In genomic region chr12:66497000-66497897, GRCh38 we compare ENCODE assay signal across 16 cellular contexts.
"Had no signal": no experiment of that assay in that cellular context is flagged by ENCODE, and none has a peak within 500 bp of the region (broad histone marks: within the 10 kb centered on the region; RNA-seq: fewer than 3 reads in every experiment).

No MANE protein-coding gene starts in this region.

- H3K79me2 ChIP-seq: hepatocyte had no signal

- H3K9me3 Mint-ChIP-seq: activated naive CD8-positive, alpha-beta T cell treated with anti-CD3 and anti-CD28 coated beads, Interleukin-2, amount 10 ng/mL, durations not matched to agents 7 days and 5 days; naive thymus-derived CD8-positive, alpha-beta T cell had no signal

- H3K36me3 Mint-ChIP-seq: naive thymus-derived CD8-positive, alpha-beta T cell had no signal

- H3K4me3 ChIP-seq: colonic mucosa, hepatocyte, mucosa of descending colon, smooth muscle cell, thyroid gland, vagina had no signal

- H3K36me3 ChIP-seq: colonic mucosa, neutrophil, thyroid gland, vagina had no signal

- DNase-seq: activated CD4-positive, alpha-beta T cell treated with anti-CD3 and anti-CD28 coated beads for 48 hours; activated CD8-positive, alpha-beta memory T cell treated with anti-CD3 and anti-CD28 coated beads, Interleukin-2, amount 50 U/mL, for 48 hours; activated CD8-positive, alpha-beta T cell treated with anti-CD3 and anti-CD28 coated beads, Interleukin-2, amount 10 ng/mL, durations not matched to agents 7 days and 5 days; activated naive CD8-positive, alpha-beta T cell treated with anti-CD3 and anti-CD28 coated beads, Interleukin-2, amount 10 ng/mL, durations not matched to agents 7 days and 5 days; colonic mucosa; mucosa of descending colon; naive thymus-derived CD8-positive, alpha-beta T cell; posterior cingulate gyrus; right cardiac atrium; thyroid gland had no signal

- FAIRE-seq: astrocyte, islet of Langerhans had no signal

- H3K4me1 Mint-ChIP-seq: activated naive CD8-positive, alpha-beta T cell treated with anti-CD3 and anti-CD28 coated beads, Interleukin-2, amount 10 ng/mL, durations not matched to agents 7 days and 5 days; naive thymus-derived CD8-positive, alpha-beta T cell had no signal

- H3K4me2 ChIP-seq: hepatocyte, smooth muscle cell had no signal

- H2AFZ ChIP-seq: hepatocyte had no signal

- H3K27me3 ChIP-seq: colonic mucosa, hepatocyte, neutrophil, thyroid gland, vagina had no signal

- H3K27ac Mint-ChIP-seq: activated CD8-positive, alpha-beta T cell treated with anti-CD3 and anti-CD28 coated beads, Interleukin-2, amount 10 ng/mL, durations not matched to agents 7 days and 5 days; activated naive CD8-positive, alpha-beta T cell treated with anti-CD3 and anti-CD28 coated beads, Interleukin-2, amount 10 ng/mL, durations not matched to agents 7 days and 5 days had no signal

- H3K4me3 Mint-ChIP-seq: activated CD8-positive, alpha-beta T cell treated with anti-CD3 and anti-CD28 coated beads, Interleukin-2, amount 10 ng/mL, durations not matched to agents 7 days and 5 days; activated naive CD8-positive, alpha-beta T cell treated with anti-CD3 and anti-CD28 coated beads, Interleukin-2, amount 10 ng/mL, durations not matched to agents 7 days and 5 days; naive thymus-derived CD8-positive, alpha-beta T cell had no signal

- H3K4me1 ChIP-seq: colonic mucosa, thyroid gland, vagina had no signal

- H3K9me3 ChIP-seq: colonic mucosa, mucosa of descending colon, neutrophil, thyroid gland, vagina had no signal

- ATAC-seq: activated CD8-positive, alpha-beta T cell treated with anti-CD3 and anti-CD28 coated beads, Interleukin-2, amount 10 ng/mL, durations not matched to agents 7 days and 5 days; mucosa of descending colon; naive thymus-derived CD8-positive, alpha-beta T cell; right cardiac atrium had no signal

- H3K27ac ChIP-seq: colonic mucosa, hepatocyte, neutrophil, thyroid gland, vagina had no signal
